Comparison of ENCODE assay signal across 21 cellular contexts in genomic region chr5:169827769-169828168, GRCh38.
A peak's percentile ranks its signal among the peaks of the same experiment; 100 is the strongest.
DNase-seq lines count a peak whose midpoint lies in the region; ATAC-seq, FAIRE-seq and TF ChIP-seq lines count a peak whose summit lies in the region.
"Had no signal": no experiment of that assay in that cellular context is flagged by ENCODE, and none has a peak within 500 bp of the region (broad histone marks: within the 10 kb centered on the region; RNA-seq: fewer than 3 reads in every experiment).

No MANE protein-coding gene starts in this region.

- no peak for TF ChIP-seq RAD21 in GM12878 (IDR thresholded peaks at IDR 0.05; ENCODE audit: insufficient read depth, low read depth, low read length)

- intact Hi-C loops in GM12878 (cut with micrococcal nuclease; ENCODE audit: unreplicated experiment) = no loop called here

- no peaks in the 10 kb centered on the region for H3K27me3 Mint-ChIP-seq in activated naive CD8-positive, alpha-beta T cell
- no peaks in the 10 kb centered on the region for H3K27me3 Mint-ChIP-seq in activated naive CD8-positive, alpha-beta T cell treated with anti-CD3 and anti-CD28 coated beads for 36 hours
- no peaks in the 10 kb centered on the region for H3K27me3 Mint-ChIP-seq in T-helper 17 cell
- peaks cover 25% of the 10 kb centered on the region for H3K27me3 Mint-ChIP-seq in type B pancreatic cell
- H3K27me3 Mint-ChIP-seq: activated CD8-positive, alpha-beta T cell treated with anti-CD3 and anti-CD28 coated beads for 36 hours had no signal

- SMC1A ChIA-PET in GM12878 (lab: Charles Lee; ENCODE audit: uncharacterized antibody, unreplicated experiment) = interaction anchor here (0.7 to 5.9 kb wide), 13 partner anchors 9 to 245 kb away, joined by 3 to 54 read pairs (median 3); partner anchors contain the start of genes DOCK2, INSYN2B and SPDL1

- 98% methylated on average over 3 of the region's 3 CpGs for WGBS in GM12878 (ENCODE audit: insufficient coverage, insufficient replicate concordance, low lambda C conversion rate, missing lambda C conversion rate)

- H2AFZ ChIP-seq in GM12878 (ENCODE audit: control insufficient read depth, low read depth, low read length) = no peak overlapping the region

- no peak overlapping the region for H3K4me2 ChIP-seq in GM12878 (ENCODE audit: control insufficient read depth, insufficient read depth)

- no peaks in the 10 kb centered on the region for H3K9me3 ChIP-seq in GM12878 (replicated peaks; ENCODE audit: control insufficient read depth, insufficient read depth, low read length)
- H3K9me3 ChIP-seq in T-helper 17 cell (ENCODE audit: control insufficient read depth, low read length, poor library complexity, severe bottlenecking) = no peaks in the 10 kb centered on the region
- H3K9me3 ChIP-seq: psoas muscle, upper lobe of left lung had no signal

- TF ChIP-seq POLR2A in GM12891 (IDR thresholded peaks at IDR 0.05; ENCODE audit: low read depth, low read length) (no peak), GM12878 (IDR thresholded peaks at IDR 0.05; ENCODE audit: low read depth, low read length) (no peak)

- peaks cover 13% of the 10 kb centered on the region for H3K4me1 Mint-ChIP-seq in activated naive CD8-positive, alpha-beta T cell (ENCODE audit: low read depth)
- peaks cover 21% of the 10 kb centered on the region for H3K4me1 Mint-ChIP-seq in activated naive CD8-positive, alpha-beta T cell treated with anti-CD3 and anti-CD28 coated beads for 36 hours
- H3K4me1 Mint-ChIP-seq in stimulated activated effector memory CD8-positive, alpha-beta T cell treated with anti-CD3 and anti-CD28 coated beads, Interleukin-12 subunit alpha, Interleukin-12 subunit beta, amount 100 ng/mL, for 72 hours = peaks cover 31% of the 10 kb centered on the region
- H3K4me1 Mint-ChIP-seq in T-helper 17 cell = peaks cover 22% of the 10 kb centered on the region
- H3K4me1 Mint-ChIP-seq in type B pancreatic cell (ENCODE audit: unreplicated experiment) = no peaks in the 10 kb centered on the region

- peaks cover 3% of the 10 kb centered on the region; the same call in 1 of the 2 replicates for H3K4me1 ChIP-seq in GM12878 (ENCODE audit: control insufficient read depth, insufficient read depth, low read length)
- H3K4me1 ChIP-seq: psoas muscle, upper lobe of left lung had no signal

- no peaks in the 10 kb centered on the region for H4K20me1 ChIP-seq in GM12878 (ENCODE audit: control insufficient read depth, insufficient read depth)

- TF ChIP-seq EP300 in GM12878 (IDR thresholded peaks at IDR 0.05; ENCODE audit: borderline replicate concordance in 1 of 2, control insufficient read depth in 1 of 2, low read depth in 2 of 2, low read length in 2 of 2) = no peak

- BruUV-seq in GM12878 (replicated peaks; lab: Mats Ljungman, UMichigan) = no TSS peak

- FAIRE-seq in GM12891 (lab: Jason Lieb, UNC) = peak; percentile 5
- no peak for FAIRE-seq in GM12878 (lab: Jason Lieb, UNC)
- FAIRE-seq: bronchial epithelial cell, keratinocyte had no signal

- no peaks in the 10 kb centered on the region for H3K9me3 Mint-ChIP-seq in activated naive CD8-positive, alpha-beta T cell (ENCODE audit: low read depth)
- H3K9me3 Mint-ChIP-seq in activated naive CD8-positive, alpha-beta T cell treated with anti-CD3 and anti-CD28 coated beads for 36 hours = peaks cover 1% of the 10 kb centered on the region
- H3K9me3 Mint-ChIP-seq in stimulated activated effector memory CD8-positive, alpha-beta T cell treated with anti-CD3 and anti-CD28 coated beads, Interleukin-12 subunit alpha, Interleukin-12 subunit beta, amount 100 ng/mL, for 72 hours = no peaks in the 10 kb centered on the region
- peaks cover 4% of the 10 kb centered on the region for H3K9me3 Mint-ChIP-seq in type B pancreatic cell
- H3K9me3 Mint-ChIP-seq: activated CD8-positive, alpha-beta T cell treated with anti-CD3 and anti-CD28 coated beads for 36 hours had no signal

- TF ChIP-seq CTCF in GM12878 (IDR thresholded peaks at IDR 0.05 in 2 of 3, conservative IDR thresholded peaks at IDR 0.05 in 1 of 3; ENCODE audit: control insufficient read depth in 2 of 3, extremely low read depth in 1 of 3, insufficient read depth in 1 of 3, low read depth in 3 of 3, low read length in 3 of 3) (no peak), type B pancreatic cell (conservative IDR thresholded peaks at IDR 0.05) (no peak)

- H3K27ac ChIP-seq in GM12878 (ENCODE audit: control insufficient read depth, insufficient read depth) = no peak overlapping the region
- H3K27ac ChIP-seq: psoas muscle, upper lobe of left lung had no signal

- H3K27ac Mint-ChIP-seq in activated naive CD8-positive, alpha-beta T cell = peak overlapping the region; percentile 68
- no peak overlapping the region for H3K27ac Mint-ChIP-seq in activated naive CD8-positive, alpha-beta T cell treated with anti-CD3 and anti-CD28 coated beads for 36 hours
- H3K27ac Mint-ChIP-seq in stimulated activated effector memory CD8-positive, alpha-beta T cell treated with anti-CD3 and anti-CD28 coated beads, Interleukin-12 subunit alpha, Interleukin-12 subunit beta, amount 100 ng/mL, for 72 hours = peak overlapping the region; percentile 23
- H3K27ac Mint-ChIP-seq in T-helper 17 cell = no peak overlapping the region
- no peak overlapping the region for H3K27ac Mint-ChIP-seq in type B pancreatic cell

- DNase-seq in activated naive CD8-positive, alpha-beta T cell treated with anti-CD3 and anti-CD28 coated beads for 36 hours = no peak
- no peak for DNase-seq in GM12891 (ENCODE audit: insufficient read length, low spot score)
- no peak for DNase-seq in GM12878 (ENCODE audit: low read depth, low spot score)
- no peak for DNase-seq in stimulated activated effector memory CD8-positive, alpha-beta T cell treated with anti-CD3 and anti-CD28 coated beads, Interleukin-12 subunit alpha, Interleukin-12 subunit beta, amount 100 ng/mL, for 72 hours (ENCODE audit: low spot score in 2 of 2)
- no peak for DNase-seq in T-helper 17 cell
- DNase-seq in type B pancreatic cell (ENCODE audit: extremely low spot score, unreplicated experiment) = no peak
- DNase-seq in SIG-M5 (lab: John Stamatoyannopoulos, UW) = no peak
- DNase-seq: activated CD8-positive, alpha-beta T cell treated with anti-CD3 and anti-CD28 coated beads for 36 hours; activated naive CD4-positive, alpha-beta T cell; amygdala; C1 segment of cervical spinal cord; NCI-H2081 treated with DMSO at 0.1 percent for 48 hours; NCI-H774; psoas muscle; T1000; upper lobe of left lung had no signal

- CTCF ChIA-PET in GM12878 (lab: Yijun Ruan, JAX) = interaction anchor here (0.6 to 3.2 kb wide), 6 partner anchors 8 to 237 kb away, joined by 3 to 10 read pairs (median 6); partner anchors contain the start of gene INSYN2B

- H3K9ac ChIP-seq in GM12878 (ENCODE audit: control insufficient read depth, insufficient read depth, low read length) = no peak overlapping the region

- ATAC-seq in GM12878 (peak; percentile 13; the same call in 2 of the 3 replicates), T-helper 17 cell (no peak)
- ATAC-seq in stimulated activated effector memory CD8-positive, alpha-beta T cell treated with anti-CD3 and anti-CD28 coated beads, Interleukin-12 subunit alpha, Interleukin-12 subunit beta, amount 100 ng/mL, for 72 hours = no peak
- ATAC-seq: activated CD4-positive, CD25-positive, alpha-beta regulatory T cell treated with anti-CD3 and anti-CD28 coated beads, Interleukin-2, amount 50 U/mL, for 24 hours; activated CD8-positive, alpha-beta T cell treated with anti-CD3 and anti-CD28 coated beads for 36 hours; psoas muscle had no signal

- H3K36me3 ChIP-seq in GM12878 (ENCODE audit: control insufficient read depth in 2 of 2, insufficient read depth in 2 of 2, low read length in 1 of 2) = peaks cover 0 to 11% of the 10 kb centered on the region in 2 experiments
- H3K36me3 ChIP-seq: upper lobe of left lung had no signal

- peaks cover 16% of the 10 kb centered on the region for H3K36me3 Mint-ChIP-seq in activated naive CD8-positive, alpha-beta T cell
- peaks cover 41% of the 10 kb centered on the region for H3K36me3 Mint-ChIP-seq in activated naive CD8-positive, alpha-beta T cell treated with anti-CD3 and anti-CD28 coated beads for 36 hours
- peaks cover 15% of the 10 kb centered on the region for H3K36me3 Mint-ChIP-seq in stimulated activated effector memory CD8-positive, alpha-beta T cell treated with anti-CD3 and anti-CD28 coated beads, Interleukin-12 subunit alpha, Interleukin-12 subunit beta, amount 100 ng/mL, for 72 hours
- H3K36me3 Mint-ChIP-seq in T-helper 17 cell (ENCODE audit: low read depth) (peaks cover 3% of the 10 kb centered on the region), type B pancreatic cell (no peaks in the 10 kb centered on the region)

- no peak overlapping the region for H3K4me3 Mint-ChIP-seq in activated naive CD8-positive, alpha-beta T cell
- no peak overlapping the region for H3K4me3 Mint-ChIP-seq in activated naive CD8-positive, alpha-beta T cell treated with anti-CD3 and anti-CD28 coated beads for 36 hours
- no peak overlapping the region for H3K4me3 Mint-ChIP-seq in stimulated activated effector memory CD8-positive, alpha-beta T cell treated with anti-CD3 and anti-CD28 coated beads, Interleukin-12 subunit alpha, Interleukin-12 subunit beta, amount 100 ng/mL, for 72 hours
- H3K4me3 Mint-ChIP-seq in T-helper 17 cell (no peak overlapping the region), type B pancreatic cell (no peak overlapping the region)
- H3K4me3 Mint-ChIP-seq: activated CD8-positive, alpha-beta T cell treated with anti-CD3 and anti-CD28 coated beads for 36 hours had no signal

- no peaks in the 10 kb centered on the region for H3K27me3 ChIP-seq in GM12878 (replicated peaks in 1 of 2; ENCODE audit: control insufficient read depth in 2 of 2, insufficient read depth in 2 of 2, low read length in 1 of 2)
- H3K27me3 ChIP-seq: upper lobe of left lung had no signal

- H3K79me2 ChIP-seq in GM12878 (ENCODE audit: control insufficient read depth, insufficient read depth, low read length) = no peaks in the 10 kb centered on the region

- H3K4me3 ChIP-seq in GM12878 = no peak overlapping the region
- H3K4me3 ChIP-seq: lung, psoas muscle, upper lobe of left lung had no signal

- POLR2A ChIA-PET in GM12878 (lab: Charles Lee) = interaction anchor here (1.2 to 2.0 kb wide), 2 partner anchors 18 to 22 kb away, joined by 4 to 9 read pairs; no protein-coding TSS in a partner anchor

- in situ Hi-C loops in GM12878 (cut with MboI) = no loop called here

- RAD21 ChIA-PET in GM12878 (lab: Charles Lee; ENCODE audit: unreplicated experiment) = interaction anchor here (1.0 to 3.0 kb wide), 9 partner anchors 10 to 157 kb away, joined by 3 to 18 read pairs (median 7); no protein-coding TSS in a partner anchor

TF ChIP-seq in GM12891, 5 proteins besides CTCF, POLR2A, EP300 and RAD21 (continues in another document):
- TF ChIP-seq TAF1 (IDR thresholded peaks at IDR 0.05; ENCODE audit: low read depth, low read length) (no peak), POLR2AphosphoS5 (IDR thresholded peaks at IDR 0.05; ENCODE audit: low read depth, low read length) (no peak), SPI1 (IDR thresholded peaks at IDR 0.05; ENCODE audit: low read depth, low read length) (no peak), POU2F2 (IDR thresholded peaks at IDR 0.05; ENCODE audit: low read depth, low read length) (no peak)

TF ChIP-seq in GM12878, 131 proteins besides CTCF, POLR2A, EP300 and RAD21 (continues in another document):
- no peak for TF ChIP-seq POLR2AphosphoS5 (IDR thresholded peaks at IDR 0.05; ENCODE audit: low read length)

Comparison
In these comparisons a context has a peak if more than half of its experiments do, and no peak if none do; other contexts are left out.
1. H3K27ac Mint-ChIP-seq: peak in activated naive CD8-positive, alpha-beta T cell (single experiment) and stimulated activated effector memory CD8-positive, alpha-beta T cell treated with anti-CD3 and anti-CD28 coated beads, Interleukin-12 subunit alpha, Interleukin-12 subunit beta, amount 100 ng/mL, for 72 hours (single experiment); none in activated naive CD8-positive, alpha-beta T cell treated with anti-CD3 and anti-CD28 coated beads for 36 hours (single experiment), T-helper 17 cell (single experiment) and type B pancreatic cell (single experiment).